In genomic region chr12:15584366-15585041, GRCh38 we compare ENCODE assay signal across 8 cellular contexts.
DNase-seq lines count a peak whose midpoint lies in the region; ATAC-seq and TF ChIP-seq lines count a peak whose summit lies in the region.

No MANE protein-coding gene starts in this region.

- H3K4me1 Mint-ChIP-seq in stimulated activated naive CD8-positive, alpha-beta T cell treated with anti-CD3 and anti-CD28 coated beads, Interleukin-15, amount 100 ng/mL, for 72 hours = peaks cover 16% of the 10 kb centered on the region
- H3K4me1 Mint-ChIP-seq in endodermal cell = peaks cover 18% of the 10 kb centered on the region
- H3K4me1 Mint-ChIP-seq in nephron = peaks cover 4% of the 10 kb centered on the region

- no peaks in the 10 kb centered on the region for H3K9me3 Mint-ChIP-seq in stimulated activated naive CD8-positive, alpha-beta T cell treated with anti-CD3 and anti-CD28 coated beads, Interleukin-15, amount 100 ng/mL, for 72 hours
- H3K9me3 Mint-ChIP-seq in endodermal cell = peaks cover 28% of the 10 kb centered on the region
- H3K9me3 Mint-ChIP-seq in nephron = peaks cover 3% of the 10 kb centered on the region

- no peak overlapping the region for H3K9ac ChIP-seq in endodermal cell (ENCODE audit: extremely low read depth, low read length, poor library complexity, severe bottlenecking)

- H3K27ac Mint-ChIP-seq in stimulated activated naive CD8-positive, alpha-beta T cell treated with anti-CD3 and anti-CD28 coated beads, Interleukin-15, amount 100 ng/mL, for 72 hours = peak overlapping the region in 1 of 2 donors; percentile 34
- H3K27ac Mint-ChIP-seq in endodermal cell = no peak overlapping the region
- peak overlapping the region in 2 of 3 experiments; percentile 25 to 57 for H3K27ac Mint-ChIP-seq in nephron

- 39 to 73% methylated on average over 2 to 3 of the region's 3 CpGs for WGBS in endodermal cell (ENCODE audit: insufficient coverage in 1 of 2, insufficient read length in 1 of 2), 2 experiments

- peak; percentile 21 for DNase-seq in stimulated activated naive CD8-positive, alpha-beta T cell treated with anti-CD3 and anti-CD28 coated beads, Interleukin-15, Interleukin-2, amounts not matched to agents 100 U/mL and 50 U/mL, for 24 hours
- DNase-seq in stimulated activated naive CD8-positive, alpha-beta T cell treated with anti-CD3 and anti-CD28 coated beads, Interleukin-15, amount 100 ng/mL, for 72 hours = no peak
- peak; percentile 61 for DNase-seq in RKO (ENCODE audit: low spot score)
- no peak for DNase-seq in endodermal cell

- peak; percentile 40 for ATAC-seq in stimulated activated naive CD8-positive, alpha-beta T cell treated with anti-CD3 and anti-CD28 coated beads, Interleukin-15, Interleukin-2, amounts not matched to agents 100 U/mL and 50 U/mL, for 24 hours
- no peak for ATAC-seq in stimulated activated naive CD8-positive, alpha-beta T cell treated with anti-CD3 and anti-CD28 coated beads, Interleukin-15, amount 100 ng/mL, for 72 hours
- ATAC-seq in HG03565 (IDR thresholded peaks at IDR 0.05; ENCODE audit: unreplicated experiment) (peak; percentile 45), HG03045 (IDR thresholded peaks at IDR 0.05; ENCODE audit: unreplicated experiment) (no peak), HG02763 (IDR thresholded peaks at IDR 0.05; ENCODE audit: unreplicated experiment) (no peak)

- no peaks in the 10 kb centered on the region for H3K27me3 ChIP-seq in endodermal cell (ENCODE audit: control insufficient read depth, insufficient read depth, low read length, poor library complexity, severe bottlenecking)

- peaks cover 4% of the 10 kb centered on the region for H3K4me1 ChIP-seq in endodermal cell (ENCODE audit: control insufficient read depth, insufficient read depth, low read length)

- no peak overlapping the region for H3K4me3 ChIP-seq in endodermal cell (ENCODE audit: low read length)

- H3K27me3 Mint-ChIP-seq in stimulated activated naive CD8-positive, alpha-beta T cell treated with anti-CD3 and anti-CD28 coated beads, Interleukin-15, amount 100 ng/mL, for 72 hours = no peaks in the 10 kb centered on the region
- H3K27me3 Mint-ChIP-seq in endodermal cell (ENCODE audit: insufficient read depth) (peaks cover 7% of the 10 kb centered on the region), nephron (ENCODE audit: low read depth) (peaks cover 8% of the 10 kb centered on the region)

- peaks cover 30% of the 10 kb centered on the region for H3K9me3 ChIP-seq in endodermal cell (ENCODE audit: control insufficient read depth, low read length)

- H3K4me3 Mint-ChIP-seq in stimulated activated naive CD8-positive, alpha-beta T cell treated with anti-CD3 and anti-CD28 coated beads, Interleukin-15, amount 100 ng/mL, for 72 hours = no peak overlapping the region
- H3K4me3 Mint-ChIP-seq in endodermal cell = no peak overlapping the region
- no peak overlapping the region for H3K4me3 Mint-ChIP-seq in nephron

- H3K36me3 Mint-ChIP-seq in endodermal cell (ENCODE audit: low read depth) (peaks cover 4% of the 10 kb centered on the region), nephron (ENCODE audit: low read depth) (peaks cover 10% of the 10 kb centered on the region)

- TF ChIP-seq CTCF in endodermal cell (conservative IDR thresholded peaks at IDR 0.05) (peak; percentile 99), nephron (IDR thresholded peaks at IDR 0.05; ENCODE audit: unreplicated experiment in 3 of 3) (peak; percentile 54 to 64 (median 64))

- no peaks in the 10 kb centered on the region for H3K36me3 ChIP-seq in endodermal cell (ENCODE audit: control insufficient read depth, insufficient read depth, low read length)

- no peak overlapping the region for H3K27ac ChIP-seq in endodermal cell (ENCODE audit: low read depth, low read length)

Comparison
In these comparisons a context has a peak if more than half of its experiments do, and no peak if none do; other contexts are left out.
1. ATAC-seq: peak in stimulated activated naive CD8-positive, alpha-beta T cell treated with anti-CD3 and anti-CD28 coated beads, Interleukin-15, Interleukin-2, amounts not matched to agents 100 U/mL and 50 U/mL, for 24 hours (single experiment) and HG03565 (single experiment); none in stimulated activated naive CD8-positive, alpha-beta T cell treated with anti-CD3 and anti-CD28 coated beads, Interleukin-15, amount 100 ng/mL, for 72 hours (single experiment), HG03045 (single experiment) and HG02763 (single experiment).
2. DNase-seq: peak in stimulated activated naive CD8-positive, alpha-beta T cell treated with anti-CD3 and anti-CD28 coated beads, Interleukin-15, Interleukin-2, amounts not matched to agents 100 U/mL and 50 U/mL, for 24 hours (single experiment) and RKO (single experiment); none in stimulated activated naive CD8-positive, alpha-beta T cell treated with anti-CD3 and anti-CD28 coated beads, Interleukin-15, amount 100 ng/mL, for 72 hours (0 of 2) and endodermal cell (single experiment).